Comparison of ENCODE assay signal across 8 cellular contexts in the genomic region with DNA sequence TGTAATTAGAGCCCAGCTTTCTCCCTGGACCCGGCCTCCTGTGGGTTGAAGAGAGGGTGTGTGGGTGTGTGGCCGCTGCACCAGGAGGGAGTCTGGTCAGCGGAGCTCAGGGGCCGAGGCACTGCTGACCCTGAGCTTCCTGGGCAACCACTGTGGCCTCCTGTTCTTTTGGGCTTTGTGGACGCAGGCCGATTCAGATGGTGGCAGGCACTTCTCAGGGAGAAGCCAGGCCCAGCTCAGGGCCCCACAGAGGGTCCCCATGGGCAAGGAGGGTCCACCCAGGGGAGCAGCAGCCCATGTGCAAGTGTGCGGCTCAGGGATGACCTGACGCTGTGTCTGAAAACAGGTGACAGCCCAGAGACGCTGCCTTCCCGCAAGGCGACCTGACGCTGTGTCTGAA. TPM values are rescaled to one million over a fixed set of nuclear protein-coding genes. Genes with fewer than 3 reads are reported as not detected.
A peak's percentile ranks its signal among the peaks of the same experiment; 100 is the strongest.
DNase-seq lines count a peak whose midpoint lies in the region; ATAC-seq, FAIRE-seq and TF ChIP-seq lines count a peak whose summit lies in the region.
"Not testable (repeated sequence)": the region's sequence is repeated elsewhere in the genome, so short reads cannot be mapped to it uniquely, and the experiment has no call there.
"Had no signal": no experiment of that assay in that cellular context is flagged by ENCODE, and none has a peak within 500 bp of the region (broad histone marks: within the 10 kb centered on the region; RNA-seq: fewer than 3 reads in every experiment).

No MANE protein-coding gene starts in this region.

- H4K91ac ChIP-seq in H1 (replicated peaks; ENCODE audit: insufficient read length, low read length) = not testable (repeated sequence)

- not testable (repeated sequence) for BruUV-seq in GM12878 (replicated peaks; lab: Mats Ljungman, UMichigan)

- RAD21 ChIA-PET in GM12878 (lab: Charles Lee; ENCODE audit: unreplicated experiment) = not testable (repeated sequence)

- 23% methylated on average over 10 of the region's 12 CpGs for WGBS in GM12878 (ENCODE audit: insufficient coverage, insufficient replicate concordance, low lambda C conversion rate, missing lambda C conversion rate)
- 98% methylated on average over 6 of the region's 12 CpGs; no CpG with 5 or more reads in 1 of the 2 experiments for WGBS in H1 (ENCODE audit: extremely low coverage in 1 of 2, insufficient coverage in 1 of 2, insufficient read length in 1 of 2, insufficient replicate concordance in 2 of 2, low coverage in 1 of 2, low lambda C conversion rate in 2 of 2, missing lambda C conversion rate in 1 of 2), 2 experiments

- not testable (repeated sequence) for TF ChIP-seq CTCF in GM12878 (IDR thresholded peaks at IDR 0.05 in 2 of 3, conservative IDR thresholded peaks at IDR 0.05 in 1 of 3; ENCODE audit: control insufficient read depth in 2 of 3, extremely low read depth in 1 of 3, insufficient read depth in 1 of 3, low read depth in 3 of 3, low read length in 3 of 3); H1 (IDR thresholded peaks at IDR 0.05; ENCODE audit: control extremely low read depth in 1 of 3, insufficient read depth in 1 of 3, low read depth in 1 of 3, low read length in 3 of 3)

- not testable (repeated sequence) for H3K79me2 ChIP-seq in GM12878 (ENCODE audit: control insufficient read depth, insufficient read depth, low read length); H1 (ENCODE audit: control insufficient read depth in 1 of 2, insufficient read depth in 2 of 2, low read length in 2 of 2)

- not testable (repeated sequence) for H3K36me3 ChIP-seq in GM12878 (ENCODE audit: control insufficient read depth in 2 of 2, insufficient read depth in 2 of 2, low read length in 1 of 2); H1 (ENCODE audit: control insufficient read depth in 2 of 4, insufficient read depth in 4 of 4, low read length in 3 of 4)

- POLR2A ChIA-PET in GM12878 (lab: Charles Lee); H1 (lab: Charles Lee; ENCODE audit: partially characterized antibody): not testable (repeated sequence)

- H3K27ac ChIP-seq in GM12878 (ENCODE audit: control insufficient read depth, insufficient read depth); H1 (ENCODE audit: low read depth, low read length): not testable (repeated sequence)

- FAIRE-seq in GM12878 (lab: Jason Lieb, UNC) = peak; percentile 89
- FAIRE-seq in H1 (lab: Jason Lieb, UNC) = peak; percentile 97

- H2BK5ac ChIP-seq in H1 (ENCODE audit: low read depth, low read length) = not testable (repeated sequence)

- not testable (repeated sequence) for H2AK5ac ChIP-seq in H1 (ENCODE audit: low read depth, low read length)

- in situ Hi-C loops in GM12878 (cut with MboI) = not testable (repeated sequence)

- SMC1A ChIA-PET in GM12878 (lab: Charles Lee; ENCODE audit: uncharacterized antibody, unreplicated experiment) = not testable (repeated sequence)

- TF ChIP-seq POLR2A in GM12878 (IDR thresholded peaks at IDR 0.05; ENCODE audit: low read depth, low read length); H1 (IDR thresholded peaks at IDR 0.05; ENCODE audit: control extremely low read depth in 1 of 2, low read depth in 2 of 2, low read length in 2 of 2): not testable (repeated sequence)

- H2AFZ ChIP-seq in GM12878 (ENCODE audit: control insufficient read depth, low read depth, low read length); H1 (ENCODE audit: low read length): not testable (repeated sequence)

- not testable (repeated sequence) for H3K14ac ChIP-seq in H1 (ENCODE audit: insufficient read length)

- not testable (repeated sequence) for H3K4me3 ChIP-seq in GM12878; H1 (ENCODE audit: extremely low read depth in 1 of 4, insufficient read depth in 2 of 4, low read depth in 3 of 4, low read length in 4 of 4)

- H3K56ac ChIP-seq in H1 (replicated peaks; ENCODE audit: insufficient read length, low read depth, low read length) = not testable (repeated sequence)

- H4K5ac ChIP-seq in H1 (ENCODE audit: insufficient read length, low read depth, low read length) = not testable (repeated sequence)

- not testable (repeated sequence) for H3K9ac ChIP-seq in GM12878 (ENCODE audit: control insufficient read depth, insufficient read depth, low read length); H1 (replicated peaks in 1 of 4; ENCODE audit: extremely low read depth in 1 of 4, low read depth in 3 of 4, low read length in 3 of 4)

- not testable (repeated sequence) for H2BK12ac ChIP-seq in H1 (ENCODE audit: low read depth, low read length)

- not testable (repeated sequence) for H3K27me3 ChIP-seq in GM12878 (replicated peaks in 1 of 2; ENCODE audit: control insufficient read depth in 2 of 2, insufficient read depth in 2 of 2, low read length in 1 of 2); H1 (replicated peaks in 1 of 4; ENCODE audit: control insufficient read depth in 3 of 4, extremely low read depth in 1 of 4, insufficient read depth in 3 of 4, low read length in 3 of 4)

- H3K79me1 ChIP-seq in H1 (ENCODE audit: low read depth, low read length) = not testable (repeated sequence)

- not testable (repeated sequence) for H3K23me2 ChIP-seq in H1 (ENCODE audit: low read depth, low read length)

- H4K8ac ChIP-seq in H1 (ENCODE audit: extremely low read depth, insufficient read depth, low read length) = not testable (repeated sequence)

- not testable (repeated sequence) for H3K9me3 ChIP-seq in GM12878 (replicated peaks; ENCODE audit: control insufficient read depth, insufficient read depth, low read length)
- peaks cover 0 to 32% of the 10 kb centered on the region in 2 experiments; a peak in 3 of 4 replicates for H3K9me3 ChIP-seq in H1 (ENCODE audit: insufficient read depth in 2 of 2, low read depth in 1 of 2, low read length in 1 of 2)

- H3K4me2 ChIP-seq in GM12878 (ENCODE audit: control insufficient read depth, insufficient read depth); H1 (ENCODE audit: insufficient read depth in 1 of 2, low read depth in 2 of 2, low read length in 2 of 2): not testable (repeated sequence)

- H2BK120ac ChIP-seq in H1 (replicated peaks; ENCODE audit: low read depth, low read length) = not testable (repeated sequence)

- H3K23ac ChIP-seq in H1 (ENCODE audit: insufficient read length) = not testable (repeated sequence)

- not testable (repeated sequence) for H4K20me1 ChIP-seq in GM12878 (ENCODE audit: control insufficient read depth, insufficient read depth); H1 (replicated peaks in 1 of 2; ENCODE audit: control insufficient read depth in 1 of 2, insufficient read depth in 2 of 2, low read length in 2 of 2)

- CTCF ChIA-PET in GM12878 (lab: Yijun Ruan, JAX); H1 (lab: Charles Lee; ENCODE audit: partially characterized antibody): not testable (repeated sequence)

- DNase-seq in GM12878 (ENCODE audit: low read depth, low spot score); H1 (ENCODE audit: low read depth in 1 of 2, low spot score in 2 of 2): not testable (repeated sequence)
- DNase-seq in cardiac septum (ENCODE audit: low spot score) = peak; percentile 49
- DNase-seq in mesenteric fat pad (ENCODE audit: low spot score) = peak; percentile 81

- H2BK20ac ChIP-seq in H1 (ENCODE audit: low read length) = not testable (repeated sequence)

- not testable (repeated sequence) for H3K18ac ChIP-seq in H1 (ENCODE audit: extremely low read depth, low read length)

- TF ChIP-seq EP300 in GM12878 (IDR thresholded peaks at IDR 0.05; ENCODE audit: borderline replicate concordance in 1 of 2, control insufficient read depth in 1 of 2, low read depth in 2 of 2, low read length in 2 of 2); H1 (IDR thresholded peaks at IDR 0.05; ENCODE audit: borderline replicate concordance in 1 of 2, low read depth in 2 of 2, low read length in 2 of 2): not testable (repeated sequence)

- H3K4me1 ChIP-seq in GM12878 (ENCODE audit: control insufficient read depth, insufficient read depth, low read length); H1 (replicated peaks in 1 of 4; ENCODE audit: control insufficient read depth in 3 of 4, insufficient read depth in 4 of 4, low read length in 3 of 4): not testable (repeated sequence)

- not testable (repeated sequence) for ATAC-seq in GM12878

- intact Hi-C loops in GM12878 (cut with micrococcal nuclease; ENCODE audit: unreplicated experiment); cardiac septum (cut with DNase I): not testable (repeated sequence)

- not testable (repeated sequence) for H3K4ac ChIP-seq in H1 (replicated peaks; ENCODE audit: insufficient read length, low read depth, low read length)

- not testable (repeated sequence) for TF ChIP-seq RAD21 in GM12878 (IDR thresholded peaks at IDR 0.05; ENCODE audit: insufficient read depth, low read depth, low read length); H1 (IDR thresholded peaks at IDR 0.05 in 1 of 2, conservative IDR thresholded peaks at IDR 0.05 in 1 of 2; ENCODE audit: low read depth in 2 of 2, low read length in 2 of 2)

- H2BK15ac ChIP-seq in H1 (ENCODE audit: low read length) = not testable (repeated sequence)

RNA-seq across cellular contexts. Expression of gene CACNA1B, which starts 11.0 kb away (rescaled TPM):
- 0.10 and 0.15 TPM in 2 replicates for total RNA-seq in GM12878 (2013; cell fraction: nucleolus; rRNA removed)
- not detected in 2 replicates for total RNA-seq in GM12878 (2014; rRNA removed)
- total RNA-seq in GM12878 (2014; rRNA removed; fragmentation: Illumina TruSeq; extraction: Trizol) = not detected in 2 replicates
- 0.03 TPM in 1 of 2 replicates, not detected in the other for total RNA-seq in GM12878 (2021)
- 0.05 TPM for polyA plus RNA-seq in GM12878 (2011; ENCODE audit: low read depth)
- 0.01 TPM in 1 of 2 replicates, not detected in the other for polyA plus RNA-seq in GM12878 (2011; rRNA removed)
- 0.01 and 0.02 TPM in 2 replicates for polyA plus RNA-seq in GM12878 (2011; cell fraction: cytosol; rRNA removed)
- 0.06 and 0.09 TPM in 2 replicates for polyA plus RNA-seq in GM12878 (2011; cell fraction: nucleus; rRNA removed)
- polyA plus RNA-seq in GM12878 (2012) = 0.03 and 0.11 TPM in 2 replicates
- polyA plus RNA-seq in GM12878 (2014; fragmentation: Illumina TruSeq; extraction: Trizol) = 0.01 TPM in 1 of 2 replicates, not detected in the other
- not detected for polyA plus RNA-seq in GM12878 (2014; fragmentation: Nextera tagmentation; extraction: Ambion mirVana)
- polyA plus RNA-seq in GM12878 (2014; rRNA removed) = 0.01 TPM in 2 replicates
- not detected for polyA plus RNA-seq in GM12878 (2016; fragmentation: Nextera tagmentation; extraction: Ambion mirVana)
- polyA minus RNA-seq in GM12878 (2011; rRNA and poly(A)+ RNA removed) = 0.07 TPM in 1 of 2 replicates, not detected in the other
- not detected in 2 replicates for polyA minus RNA-seq in GM12878 (2011; cell fraction: cytosol; rRNA and poly(A)+ RNA removed)
- under 0.01 and 0.10 TPM in 2 replicates for polyA minus RNA-seq in GM12878 (2011; cell fraction: nucleus; rRNA and poly(A)+ RNA removed)
- 5.1 and 5.7 TPM in 2 replicates for total RNA-seq in H1 (2021; fragmentation: NEBNext Ultra II Directional; extraction: Animal tissue kit (Norgen Biotek cat#: 25700))
- polyA plus RNA-seq in H1 (2011; rRNA removed) = 1.5 and 2.6 TPM in 2 replicates
- polyA plus RNA-seq in H1 (2011; cell fraction: cytosol; rRNA removed) = 1.3 TPM
- 7.9 TPM for polyA plus RNA-seq in H1 (2011; cell fraction: nucleus; rRNA removed)
- 1.6 to 2.3 TPM (median 2.0 TPM) in 4 replicates for polyA plus RNA-seq in H1 (2012, experiment 1 of 2)
- polyA plus RNA-seq in H1 (2012, experiment 2 of 2) = 0.79 TPM
- 2.8 TPM for polyA plus RNA-seq in H1 (2013, experiment 1 of 2)
- polyA plus RNA-seq in H1 (2013, experiment 2 of 2) = 2.8 TPM
- polyA minus RNA-seq in H1 (2011; rRNA and poly(A)+ RNA removed) = 7.0 and 8.0 TPM in 2 replicates
- polyA minus RNA-seq in H1 (2011; cell fraction: cytosol; rRNA and poly(A)+ RNA removed) = 2.8 TPM
- polyA minus RNA-seq in H1 (2011; cell fraction: nucleus; rRNA and poly(A)+ RNA removed) = 10.6 TPM
- total RNA-seq in cardiac septum = 0.70 TPM
- not detected for total RNA-seq in mesenteric fat pad
- total RNA-seq: CD4-positive, alpha-beta memory T cell; CD4-positive, CD25-positive, alpha-beta regulatory T cell; CD8-positive, alpha-beta memory T cell had no signal
- polyA plus RNA-seq: CD14-positive monocyte; CD4-positive, alpha-beta memory T cell; CD4-positive, CD25-positive, alpha-beta regulatory T cell; CD8-positive, alpha-beta memory T cell had no signal
